Comparison of ENCODE assay signal across 1 cellular context in genomic region chrX:25005034-25005381, GRCh38.
TF ChIP-seq lines count a peak whose summit lies in the region.

No MANE protein-coding gene starts in this region.

TF ChIP-seq in HepG2, 621 proteins besides CTCF, POLR2A, EP300 and RAD21 (continued from another document):
- TF ChIP-seq TERF1 (CRISPR knock-in tag; IDR thresholded peaks at IDR 0.05) = no peak
- no peak for TF ChIP-seq POLR2AphosphoS2 (IDR thresholded peaks at IDR 0.05; ENCODE audit: low read depth, low read length)
- TF ChIP-seq ZNF264 (CRISPR knock-in tag; IDR thresholded peaks at IDR 0.05) = no peak
- TF ChIP-seq TFAP4 (IDR thresholded peaks at IDR 0.05; ENCODE audit: borderline replicate concordance, low read depth) = no peak
- no peak for TF ChIP-seq HNF1B (CRISPR knock-in tag; IDR thresholded peaks at IDR 0.05)
- no peak for TF ChIP-seq HMGXB4 (CRISPR knock-in tag; IDR thresholded peaks at IDR 0.05; ENCODE audit: borderline replicate concordance in 1 of 2, low read depth in 1 of 2)
- TF ChIP-seq ZNF431 (CRISPR knock-in tag; IDR thresholded peaks at IDR 0.05; ENCODE audit: borderline replicate concordance, low read depth) = no peak
- TF ChIP-seq ZNF441 (CRISPR knock-in tag; IDR thresholded peaks at IDR 0.05; ENCODE audit: borderline replicate concordance) = no peak
- TF ChIP-seq EHMT2 (IDR thresholded peaks at IDR 0.05; ENCODE audit: borderline replicate concordance, low read depth, low read length) = no peak
- no peak for TF ChIP-seq ARID4A (CRISPR knock-in tag; IDR thresholded peaks at IDR 0.05; ENCODE audit: borderline replicate concordance)
- no peak for TF ChIP-seq NR1H2 (CRISPR knock-in tag; IDR thresholded peaks at IDR 0.05; ENCODE audit: borderline replicate concordance, low read depth)
- TF ChIP-seq ZNF281 (CRISPR knock-in tag; IDR thresholded peaks at IDR 0.05; ENCODE audit: borderline replicate concordance) = no peak
- no peak for TF ChIP-seq ZNF276 (CRISPR knock-in tag; IDR thresholded peaks at IDR 0.05; ENCODE audit: low read depth)
- TF ChIP-seq EZH2 (conservative IDR thresholded peaks at IDR 0.05; ENCODE audit: low read depth, low read length) = no peak
TF ChIP-seq in HepG2: peak in this region for 0.
